In genomic region chr1:166999500-166999899, GRCh38 we compare ENCODE assay signal across 21 cellular contexts.
DNase-seq lines count a peak whose midpoint lies in the region; ATAC-seq lines count a peak whose summit lies in the region.
"Had no signal": no experiment of that assay in that cellular context is flagged by ENCODE, and none has a peak within 500 bp of the region (broad histone marks: within the 10 kb centered on the region; RNA-seq: fewer than 3 reads in every experiment).

No MANE protein-coding gene starts in this region.

- peaks cover 15% of the 10 kb centered on the region for H3K9me3 Mint-ChIP-seq in activated naive CD8-positive, alpha-beta T cell treated with anti-CD3 and anti-CD28 coated beads, Interleukin-2, amount 50 U/mL, for 24 hours

- ATAC-seq in GM19025 (IDR thresholded peaks at IDR 0.05; ENCODE audit: low read depth, unreplicated experiment): peak; percentile 61
- peak; percentile 89 for ATAC-seq in HG02852 (IDR thresholded peaks at IDR 0.05; ENCODE audit: unreplicated experiment)
- peak; percentile 73 for ATAC-seq in activated naive CD8-positive, alpha-beta T cell treated with anti-CD3 and anti-CD28 coated beads, Interleukin-2, amount 50 U/mL, for 24 hours
- ATAC-seq: left colon, mucosa of descending colon, T-helper 17 cell had no signal

- H3K36me3 Mint-ChIP-seq in activated naive CD8-positive, alpha-beta T cell treated with anti-CD3 and anti-CD28 coated beads, Interleukin-2, amount 50 U/mL, for 24 hours (ENCODE audit: low read depth): no peaks in the 10 kb centered on the region

- H3K27ac Mint-ChIP-seq in activated naive CD8-positive, alpha-beta T cell treated with anti-CD3 and anti-CD28 coated beads, Interleukin-2, amount 50 U/mL, for 24 hours: no peak overlapping the region
- H3K27ac Mint-ChIP-seq: T-helper 17 cell had no signal

- peaks cover 3% of the 10 kb centered on the region for H3K4me1 Mint-ChIP-seq in activated naive CD8-positive, alpha-beta T cell treated with anti-CD3 and anti-CD28 coated beads, Interleukin-2, amount 50 U/mL, for 24 hours
- H3K4me1 Mint-ChIP-seq: T-helper 17 cell had no signal

- peaks cover 11% of the 10 kb centered on the region for H3K27me3 Mint-ChIP-seq in activated naive CD8-positive, alpha-beta T cell treated with anti-CD3 and anti-CD28 coated beads, Interleukin-2, amount 50 U/mL, for 24 hours

- no peak overlapping the region for H3K4me3 Mint-ChIP-seq in activated naive CD8-positive, alpha-beta T cell treated with anti-CD3 and anti-CD28 coated beads, Interleukin-2, amount 50 U/mL, for 24 hours
- H3K4me3 Mint-ChIP-seq: T-helper 17 cell had no signal

- peak; percentile 44 for DNase-seq in NCI-H2171 treated with DMSO at 0.1 percent for 48 hours (lab: John Stamatoyannopoulos, UW)
- DNase-seq in NCI-H2171 (lab: John Stamatoyannopoulos, UW): no peak
- DNase-seq in activated naive CD8-positive, alpha-beta T cell treated with anti-CD3 and anti-CD28 coated beads, Interleukin-2, amount 50 U/mL, for 24 hours: no peak
- DNase-seq in HuH-7.5 (ENCODE audit: low spot score): no peak
- DNase-seq in OCI-M2 (lab: John Stamatoyannopoulos, UW; ENCODE audit: unreplicated experiment): no peak
- DNase-seq in stimulated activated CD4-positive, alpha-beta T cell treated with anti-CD3 and anti-CD28 coated beads, Interleukin-1b, Interleukin-23, amount 100 ng/mL, for 48 hours: no peak
- DNase-seq: activated CD4-positive, CD25-positive, alpha-beta regulatory T cell; activated T-cell treated with anti-CD3 and anti-CD28 coated beads, Interleukin-2, amount 50 U/mL, for 1 hour; amygdala; foreskin fibroblast; Kasumi-1; left colon; mucosa of descending colon; NCI-H146; NCI-H510A; occipital lobe; SHP77 treated with DMSO at 0.1 percent for 48 hours; sigmoid colon; T-helper 17 cell had no signal
